Comparison of ENCODE assay signal across 11 cellular contexts in the genomic region with DNA sequence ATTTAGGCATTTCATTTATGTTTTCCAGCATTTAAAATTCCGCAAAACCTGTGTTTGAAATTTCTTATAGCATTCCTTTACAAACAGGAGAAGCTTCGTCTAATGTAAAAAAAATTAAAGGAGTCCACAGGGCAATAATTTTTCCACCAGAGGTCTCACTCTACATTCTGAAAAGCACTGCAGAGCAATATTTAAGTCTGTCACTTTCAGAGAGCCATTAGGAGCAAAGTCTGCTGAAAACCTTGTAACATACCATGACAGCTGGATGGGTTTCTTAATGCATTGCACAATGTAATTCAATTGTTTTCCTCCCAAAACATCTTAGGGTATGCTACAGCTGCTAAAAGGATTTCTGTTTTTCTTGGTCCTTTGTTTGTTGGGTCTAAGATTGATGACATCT. TPM values are rescaled to one million over a fixed set of nuclear protein-coding genes. Genes with fewer than 3 reads are reported as not detected.
DNase-seq lines count a peak whose midpoint lies in the region; ATAC-seq, FAIRE-seq and TF ChIP-seq lines count a peak whose summit lies in the region.
"Had no signal": no experiment of that assay in that cellular context is flagged by ENCODE, and none has a peak within 500 bp of the region (broad histone marks: within the 10 kb centered on the region; RNA-seq: fewer than 3 reads in every experiment).

No MANE protein-coding gene starts in this region.

- POLR2A ChIA-PET in activated CD4-positive, alpha-beta memory T cell treated with anti-CD3 and anti-CD28 coated beads for 36 hours (lab: Charles Lee) = no interaction called here
- POLR2A ChIA-PET in activated CD8-positive, alpha-beta T cell treated with anti-CD3 and anti-CD28 coated beads for 36 hours (lab: Charles Lee) = interaction anchor here (0.5 kb wide), 1 partner anchor 10 kb away, joined by 3 read pairs; no protein-coding TSS in a partner anchor

- no peak overlapping the region for H3K4me3 Mint-ChIP-seq in activated CD4-positive, alpha-beta memory T cell treated with anti-CD3 and anti-CD28 coated beads for 36 hours
- H3K4me3 Mint-ChIP-seq in activated CD8-positive, alpha-beta T cell treated with anti-CD3 and anti-CD28 coated beads for 36 hours = no peak overlapping the region
- no peak overlapping the region for H3K4me3 Mint-ChIP-seq in nephron progenitor cell
- H3K4me3 Mint-ChIP-seq: central memory CD8-positive, alpha-beta T cell; stimulated activated naive CD8-positive, alpha-beta T cell treated with anti-CD3 and anti-CD28 coated beads, Interleukin-15, Interleukin-2, amounts not matched to agents 100 ng/mL and 50 ng/mL, for 24 hours; T-helper 1 cell treated with Interleukin-12 subunit alpha and Interleukin-12 subunit beta and Interleukin-4 antibody, amounts not matched to agents 30 μg/mL and 1 μg/mL, for 36 hours had no signal

- no peak for ATAC-seq in activated CD8-positive, alpha-beta T cell treated with anti-CD3 and anti-CD28 coated beads for 36 hours

- peak; percentile 94 for FAIRE-seq in G401.6 (lab: Jason Lieb, UNC)

- DNase-seq in NCI-H526 treated with DMSO at 0.1 percent for 48 hours (lab: John Stamatoyannopoulos, UW) (peak; percentile 4), dermis blood vessel endothelial cell (peak; percentile 27), pons (ENCODE audit: low spot score) (peak; percentile 13), nephron progenitor cell (no peak)
- DNase-seq in activated CD4-positive, alpha-beta memory T cell treated with anti-CD3 and anti-CD28 coated beads for 36 hours = no peak
- no peak for DNase-seq in activated CD8-positive, alpha-beta T cell treated with anti-CD3 and anti-CD28 coated beads for 36 hours
- DNase-seq in activated CD4-positive, alpha-beta T cell treated with anti-CD3 and anti-CD28 coated beads for 48 hours = no peak

- peaks cover 9% of the 10 kb centered on the region for H3K36me3 Mint-ChIP-seq in activated CD4-positive, alpha-beta memory T cell treated with anti-CD3 and anti-CD28 coated beads for 36 hours
- H3K36me3 Mint-ChIP-seq in activated CD8-positive, alpha-beta T cell treated with anti-CD3 and anti-CD28 coated beads for 36 hours (ENCODE audit: low read depth) = peaks cover 9% of the 10 kb centered on the region
- peaks cover 42% of the 10 kb centered on the region for H3K36me3 Mint-ChIP-seq in nephron progenitor cell (ENCODE audit: low read depth)

- H3K4me1 Mint-ChIP-seq in activated CD4-positive, alpha-beta memory T cell treated with anti-CD3 and anti-CD28 coated beads for 36 hours (ENCODE audit: low read depth) = no peaks in the 10 kb centered on the region
- no peaks in the 10 kb centered on the region for H3K4me1 Mint-ChIP-seq in activated CD8-positive, alpha-beta T cell treated with anti-CD3 and anti-CD28 coated beads for 36 hours (ENCODE audit: low read depth)
- H3K4me1 Mint-ChIP-seq in nephron progenitor cell = no peaks in the 10 kb centered on the region
- H3K4me1 Mint-ChIP-seq: central memory CD8-positive, alpha-beta T cell had no signal

- no peaks in the 10 kb centered on the region for H3K27me3 Mint-ChIP-seq in activated CD4-positive, alpha-beta memory T cell treated with anti-CD3 and anti-CD28 coated beads for 36 hours
- H3K27me3 Mint-ChIP-seq in activated CD8-positive, alpha-beta T cell treated with anti-CD3 and anti-CD28 coated beads for 36 hours = no peaks in the 10 kb centered on the region
- no peaks in the 10 kb centered on the region for H3K27me3 Mint-ChIP-seq in nephron progenitor cell (ENCODE audit: low read depth, poor library complexity)
- H3K27me3 Mint-ChIP-seq: central memory CD8-positive, alpha-beta T cell; stimulated activated naive CD8-positive, alpha-beta T cell treated with anti-CD3 and anti-CD28 coated beads, Interleukin-15, Interleukin-2, amounts not matched to agents 100 ng/mL and 50 ng/mL, for 24 hours had no signal

- intact Hi-C loops in activated CD4-positive, alpha-beta memory T cell treated with anti-CD3 and anti-CD28 coated beads for 36 hours (cut with micrococcal nuclease) = no loop called here
- intact Hi-C loops in activated CD8-positive, alpha-beta T cell treated with anti-CD3 and anti-CD28 coated beads for 36 hours (cut with micrococcal nuclease) = no loop called here

- TF ChIP-seq CTCF in activated CD8-positive, alpha-beta T cell treated with anti-CD3 and anti-CD28 coated beads for 36 hours (IDR thresholded peaks at IDR 0.05) = no peak
- TF ChIP-seq CTCF in nephron progenitor cell (IDR thresholded peaks at IDR 0.05) = no peak

- CTCF ChIA-PET in activated CD4-positive, alpha-beta memory T cell treated with anti-CD3 and anti-CD28 coated beads for 36 hours (lab: Charles Lee) = interaction anchor here (0.9 to 2.4 kb wide), 4 partner anchors 32 to 134 kb away, joined by 3 to 10 read pairs (median 7); a partner anchor contains a TSS
- CTCF ChIA-PET in activated CD8-positive, alpha-beta T cell treated with anti-CD3 and anti-CD28 coated beads for 36 hours (lab: Charles Lee) = interaction anchor here (0.9 to 1.3 kb wide), 5 partner anchors 31 to 229 kb away, joined by 3 to 5 read pairs (median 4); no protein-coding TSS in a partner anchor

- no peaks in the 10 kb centered on the region for H3K9me3 Mint-ChIP-seq in activated CD4-positive, alpha-beta memory T cell treated with anti-CD3 and anti-CD28 coated beads for 36 hours
- H3K9me3 Mint-ChIP-seq in activated CD8-positive, alpha-beta T cell treated with anti-CD3 and anti-CD28 coated beads for 36 hours = no peaks in the 10 kb centered on the region
- H3K9me3 Mint-ChIP-seq in nephron progenitor cell = no peaks in the 10 kb centered on the region
- H3K9me3 Mint-ChIP-seq: central memory CD8-positive, alpha-beta T cell; stimulated activated naive CD8-positive, alpha-beta T cell treated with anti-CD3 and anti-CD28 coated beads, Interleukin-15, Interleukin-2, amounts not matched to agents 100 ng/mL and 50 ng/mL, for 24 hours; T-helper 1 cell treated with Interleukin-12 subunit alpha and Interleukin-12 subunit beta and Interleukin-4 antibody, amounts not matched to agents 30 μg/mL and 1 μg/mL, for 36 hours had no signal

- H3K27ac Mint-ChIP-seq in activated CD4-positive, alpha-beta memory T cell treated with anti-CD3 and anti-CD28 coated beads for 36 hours = no peak overlapping the region
- H3K27ac Mint-ChIP-seq in activated CD8-positive, alpha-beta T cell treated with anti-CD3 and anti-CD28 coated beads for 36 hours = no peak overlapping the region
- no peak overlapping the region for H3K27ac Mint-ChIP-seq in nephron progenitor cell
- H3K27ac Mint-ChIP-seq: stimulated activated naive CD8-positive, alpha-beta T cell treated with anti-CD3 and anti-CD28 coated beads, Interleukin-15, Interleukin-2, amounts not matched to agents 100 ng/mL and 50 ng/mL, for 24 hours; T-helper 1 cell treated with Interleukin-12 subunit alpha and Interleukin-12 subunit beta and Interleukin-4 antibody, amounts not matched to agents 30 μg/mL and 1 μg/mL, for 36 hours had no signal

RNA-seq across cellular contexts. Expression of a gene that starts 18.0 kb away (rescaled TPM):
- total RNA-seq in dermis blood vessel endothelial cell = 1.5 and 2.0 TPM in 2 replicates
- 1 to 10 TPM; 6.8 to 7.2 TPM for total RNA-seq in activated CD4-positive, alpha-beta memory T cell treated with anti-CD3 and anti-CD28 coated beads for 36 hours
- total RNA-seq in activated CD8-positive, alpha-beta T cell treated with anti-CD3 and anti-CD28 coated beads for 36 hours = 1 to 10 TPM; 8.4 to 8.9 TPM

RNA-seq across cellular contexts. Expression of a gene that starts 32.0 kb away (rescaled TPM):
- 8.1 and 9.0 TPM in 2 replicates for total RNA-seq in dermis blood vessel endothelial cell
- total RNA-seq in activated CD4-positive, alpha-beta memory T cell treated with anti-CD3 and anti-CD28 coated beads for 36 hours = 1 to 10 TPM; 1.7 to 2.2 TPM
- total RNA-seq in activated CD8-positive, alpha-beta T cell treated with anti-CD3 and anti-CD28 coated beads for 36 hours = 1 to 10 TPM; 1.2 to 1.3 TPM

Comparison
In these comparisons a context has a peak if more than half of its experiments do, and no peak if none do; other contexts are left out.
1. DNase-seq: peak in NCI-H526 treated with DMSO at 0.1 percent for 48 hours (single experiment), dermis blood vessel endothelial cell (single experiment) and pons (single experiment); none in activated CD4-positive, alpha-beta memory T cell treated with anti-CD3 and anti-CD28 coated beads for 36 hours (single experiment), activated CD8-positive, alpha-beta T cell treated with anti-CD3 and anti-CD28 coated beads for 36 hours (single experiment), activated CD4-positive, alpha-beta T cell treated with anti-CD3 and anti-CD28 coated beads for 48 hours (single experiment) and nephron progenitor cell (single experiment).